9 cellular contexts compared by ENCODE assay signal in the genomic region with DNA sequence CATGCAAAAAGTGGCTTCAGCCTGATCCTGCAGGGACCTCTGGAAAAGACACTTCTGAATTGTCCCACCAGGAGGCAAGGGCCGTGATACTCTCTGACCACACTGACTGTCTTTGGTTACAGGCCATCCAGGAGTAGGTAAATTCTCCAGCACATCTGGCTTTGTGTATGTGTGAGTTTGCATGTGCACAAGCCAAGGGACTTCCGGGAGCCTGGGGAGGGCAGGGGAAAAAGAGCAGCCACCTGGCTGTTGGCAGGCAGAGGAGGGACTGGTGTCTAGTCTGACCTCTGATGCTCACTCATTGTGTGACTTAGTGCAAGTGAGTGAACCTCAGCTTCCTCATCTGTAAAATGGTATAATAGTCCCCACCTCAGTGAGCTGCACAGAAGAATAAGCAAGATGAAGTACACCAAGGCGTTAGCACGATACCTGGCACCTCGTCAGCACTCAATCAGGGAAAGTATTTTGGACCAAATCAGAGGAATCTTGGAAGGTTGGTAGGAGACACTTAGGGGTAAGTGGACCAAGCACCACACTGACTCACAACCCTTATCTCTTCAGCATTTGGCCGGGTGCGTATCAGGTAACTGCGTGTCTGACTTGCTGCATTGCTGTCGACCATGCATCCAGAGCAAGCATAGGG. TPM values are rescaled to one million over a fixed set of nuclear protein-coding genes. Genes with fewer than 3 reads are reported as not detected.
A peak's percentile ranks its signal among the peaks of the same experiment; 100 is the strongest.
DNase-seq lines count a peak whose midpoint lies in the region; ATAC-seq, FAIRE-seq and TF ChIP-seq lines count a peak whose summit lies in the region.
"Had no signal": no experiment of that assay in that cellular context is flagged by ENCODE, and none has a peak within 500 bp of the region (broad histone marks: within the 10 kb centered on the region; RNA-seq: fewer than 3 reads in every experiment).

No MANE protein-coding gene starts in this region.

- intact Hi-C loops in HepG2 (cut with micrococcal nuclease; ENCODE audit: unreplicated experiment) (no loop called here), right lobe of liver (cut with DNase I) (no loop called here)

- peak overlapping the region; percentile 51 to 92 (median 83) for H3K27ac Mint-ChIP-seq in IgD-negative memory B cell
- peak overlapping the region; percentile 63 for H3K27ac Mint-ChIP-seq in stimulated activated naive B cell treated with anti-CD40 and anti-IgM and Interleukin-4, amounts not matched to agents 10 μg/mL and 1 μg/mL and 100 μg/mL, for 72 hours

- no peaks in the 10 kb centered on the region for H3K36me3 Mint-ChIP-seq in IgD-negative memory B cell
- H3K36me3 Mint-ChIP-seq in stimulated activated naive B cell treated with anti-CD40 and anti-IgM and Interleukin-4, amounts not matched to agents 10 μg/mL and 1 μg/mL and 100 μg/mL, for 72 hours: peaks cover 33 to 38% of the 10 kb centered on the region in 2 donors

- peaks cover 63 to 86% (median 69%) of the 10 kb centered on the region in 3 donors for H3K4me1 Mint-ChIP-seq in IgD-negative memory B cell
- H3K4me1 Mint-ChIP-seq in stimulated activated naive B cell treated with anti-CD40 and anti-IgM and Interleukin-4, amounts not matched to agents 10 μg/mL and 1 μg/mL and 100 μg/mL, for 72 hours: peaks cover 48 to 79% of the 10 kb centered on the region in 2 donors

- no peak for FAIRE-seq in HepG2 (lab: Jason Lieb, UNC)

- no peak overlapping the region for H3K4me2 ChIP-seq in HepG2 (ENCODE audit: low read depth, low read length)

- POLR2A ChIA-PET in HepG2 (lab: Yijun Ruan, JAX): no interaction called here

- H3K27ac ChIP-seq in HepG2 (ENCODE audit: extremely low read length, insufficient read depth, low read length) (no peak overlapping the region), right lobe of liver (no peak overlapping the region), tibial nerve (no peak overlapping the region), gastroesophageal sphincter (no peak overlapping the region)

- TF ChIP-seq EP300 in HepG2 (IDR thresholded peaks at IDR 0.05; ENCODE audit: low read depth in 2 of 2, low read length in 2 of 2): no peak
- TF ChIP-seq EP300 in HepG2 (CRISPR knock-in tag; IDR thresholded peaks at IDR 0.05; ENCODE audit: borderline replicate concordance): no peak
- no peak for TF ChIP-seq EP300 in tibial nerve (IDR thresholded peaks at IDR 0.05)
- no peak for TF ChIP-seq EP300 in gastroesophageal sphincter (IDR thresholded peaks at IDR 0.05)

- H3K27me3 ChIP-seq in HepG2 (ENCODE audit: control insufficient read depth in 1 of 2, insufficient read depth in 2 of 2, low read length in 2 of 2) (peaks cover 1 to 10% of the 10 kb centered on the region in 2 experiments; a peak in 3 of 5 replicates), right lobe of liver (no peaks in the 10 kb centered on the region), tibial nerve (no peaks in the 10 kb centered on the region), HAP-1 (ENCODE audit: low read depth) (no peaks in the 10 kb centered on the region), gastroesophageal sphincter (no peaks in the 10 kb centered on the region)

- H3K79me2 ChIP-seq in HepG2 (ENCODE audit: insufficient read depth, low read length): no peaks in the 10 kb centered on the region

- no peaks in the 10 kb centered on the region for H3K36me3 ChIP-seq in HepG2 (replicated peaks in 1 of 2; ENCODE audit: control insufficient read depth in 1 of 2, insufficient read depth in 2 of 2, low read length in 2 of 2)
- H3K36me3 ChIP-seq in right lobe of liver: no peaks in the 10 kb centered on the region
- no peaks in the 10 kb centered on the region for H3K36me3 ChIP-seq in tibial nerve
- no peaks in the 10 kb centered on the region for H3K36me3 ChIP-seq in HAP-1 (replicated peaks)
- no peaks in the 10 kb centered on the region for H3K36me3 ChIP-seq in gastroesophageal sphincter

- H3K27me3 Mint-ChIP-seq in IgD-negative memory B cell: no peaks in the 10 kb centered on the region
- H3K27me3 Mint-ChIP-seq in stimulated activated naive B cell treated with anti-CD40 and anti-IgM and Interleukin-4, amounts not matched to agents 10 μg/mL and 1 μg/mL and 100 μg/mL, for 72 hours: no peaks in the 10 kb centered on the region

- no peaks in the 10 kb centered on the region for H3K9me3 ChIP-seq in HepG2 (ENCODE audit: low read length)
- no peaks in the 10 kb centered on the region for H3K9me3 ChIP-seq in right lobe of liver
- H3K9me3 ChIP-seq in tibial nerve: no peaks in the 10 kb centered on the region
- peaks cover 3% of the 10 kb centered on the region; the same call in 1 of the 2 replicates for H3K9me3 ChIP-seq in HAP-1
- no peaks in the 10 kb centered on the region for H3K9me3 ChIP-seq in gastroesophageal sphincter

- no peak overlapping the region for H3K4me3 ChIP-seq in HepG2 (replicated peaks in 1 of 3; ENCODE audit: insufficient read depth in 1 of 3, low read depth in 2 of 3, low read length in 3 of 3)
- no peak overlapping the region for H3K4me3 ChIP-seq in right lobe of liver
- no peak overlapping the region for H3K4me3 ChIP-seq in tibial nerve
- H3K4me3 ChIP-seq in HAP-1: no peak overlapping the region
- H3K4me3 ChIP-seq in gastroesophageal sphincter: no peak overlapping the region

- no peak for TF ChIP-seq RAD21 in HepG2 (CRISPR knock-in tag; IDR thresholded peaks at IDR 0.05)

- peak overlapping the region; percentile 13 to 88 (median 74) for H3K4me3 Mint-ChIP-seq in IgD-negative memory B cell
- peak overlapping the region in 1 of 2 donors; percentile 7 for H3K4me3 Mint-ChIP-seq in stimulated activated naive B cell treated with anti-CD40 and anti-IgM and Interleukin-4, amounts not matched to agents 10 μg/mL and 1 μg/mL and 100 μg/mL, for 72 hours

- 24% methylated on average over 5 of the region's 9 CpGs for WGBS in HepG2 (ENCODE audit: low lambda C conversion rate)
- WGBS in right lobe of liver (ENCODE audit: insufficient coverage, low coverage, low lambda C conversion rate, missing lambda C conversion rate): 95% methylated on average over 8 of the region's 9 CpGs
- 90 to 91% methylated on average over 9 of the region's 9 CpGs for WGBS in tibial nerve, 2 donors
- 86 to 87% methylated on average over 1 to 7 of the region's 9 CpGs for WGBS in gastroesophageal sphincter (ENCODE audit: low coverage in 1 of 2), 2 donors

- TF ChIP-seq CTCF in HepG2 (CRISPR knock-in tag; IDR thresholded peaks at IDR 0.05): no peak
- TF ChIP-seq CTCF in right lobe of liver (IDR thresholded peaks at IDR 0.05): no peak
- TF ChIP-seq CTCF in tibial nerve (IDR thresholded peaks at IDR 0.05): no peak
- TF ChIP-seq CTCF in gastroesophageal sphincter (IDR thresholded peaks at IDR 0.05): no peak

- TF ChIP-seq POLR2A in HepG2 (IDR thresholded peaks at IDR 0.05; ENCODE audit: insufficient read depth in 1 of 2, low read depth in 2 of 2, low read length in 2 of 2) (no peak), right lobe of liver (IDR thresholded peaks at IDR 0.05) (no peak), tibial nerve (IDR thresholded peaks at IDR 0.05) (no peak), gastroesophageal sphincter (IDR thresholded peaks at IDR 0.05) (no peak)

- no peaks in the 10 kb centered on the region for H3K4me1 ChIP-seq in HepG2 (ENCODE audit: insufficient read depth, low read length)
- H3K4me1 ChIP-seq in right lobe of liver: no peaks in the 10 kb centered on the region
- H3K4me1 ChIP-seq in tibial nerve: peaks cover 0 to 5% (median 2%) of the 10 kb centered on the region in 4 donors
- H3K4me1 ChIP-seq in HAP-1: peaks cover 36% of the 10 kb centered on the region
- no peaks in the 10 kb centered on the region for H3K4me1 ChIP-seq in gastroesophageal sphincter

- in situ Hi-C loops in HepG2 (cut with HindIII; ENCODE audit: extremely low pct_ligation_motif_present, low pct_unique_long_range_greater_than_20kb): no loop called here
- in situ Hi-C loops in HAP-1 (cut with MboI; ENCODE audit: low sequenced_read_pairs): no loop called here

- H3K9ac ChIP-seq in HepG2 (ENCODE audit: insufficient read depth, low read depth, low read length): no peak overlapping the region

- CTCF ChIA-PET in HepG2 (lab: Yijun Ruan, JAX; ENCODE audit: low intra/inter-chr PET ratio, low total read pairs): no interaction called here

- DNase-seq in HepG2 (ENCODE audit: low spot score): no peak
- DNase-seq in right lobe of liver: no peak
- no peak for DNase-seq in stimulated activated naive B cell treated with anti-CD40 and anti-IgM and Interleukin-4, amounts not matched to agents 10 μg/mL and 1 μg/mL and 100 μg/mL, for 72 hours
- DNase-seq in tibial nerve (ENCODE audit: low spot score in 2 of 2): no peak
- no peak for DNase-seq in HAP-1 (ENCODE audit: low spot score in 2 of 2)

- H3K9me3 Mint-ChIP-seq in IgD-negative memory B cell: no peaks in the 10 kb centered on the region
- no peaks in the 10 kb centered on the region for H3K9me3 Mint-ChIP-seq in stimulated activated naive B cell treated with anti-CD40 and anti-IgM and Interleukin-4, amounts not matched to agents 10 μg/mL and 1 μg/mL and 100 μg/mL, for 72 hours

- H4K20me1 ChIP-seq in HepG2 (ENCODE audit: insufficient read depth, low read length): no peaks in the 10 kb centered on the region

- BruUV-seq in HepG2 (replicated peaks; lab: Mats Ljungman, UMichigan): no TSS peak

- ATAC-seq in HepG2: peak; percentile 61
- ATAC-seq in right lobe of liver: no peak
- ATAC-seq in HG02623 (IDR thresholded peaks at IDR 0.05; ENCODE audit: unreplicated experiment): peak; percentile 67
- peak; percentile 61 to 70 for ATAC-seq in stimulated activated naive B cell treated with anti-CD40 and anti-IgM and Interleukin-4, amounts not matched to agents 10 μg/mL and 1 μg/mL and 100 μg/mL, for 72 hours (replicated peaks)
- no peak for ATAC-seq in gastroesophageal sphincter

- H2AFZ ChIP-seq in HepG2 (ENCODE audit: low read length): no peak overlapping the region

RNA-seq across cellular contexts. Expression of a gene that starts 19.1 kb away (rescaled TPM):
- total RNA-seq in HepG2 (2016; rRNA removed; fragmentation: Illumina TruSeq; extraction: Trizol) (not detected in 2 replicates), right lobe of liver (1 to 10 TPM in 4 of 6 experiments, under 1 TPM in 2; 0.59 to 2.7 (median 1.6) TPM), tibial nerve (1 to 10 TPM; 2.1 to 4.5 (median 3.0) TPM), gastroesophageal sphincter (1 to 10 TPM in 2 of 4 donors, under 1 TPM in 2; 0.62 to 1.9 (median 1.0) TPM)
- total RNA-seq in HepG2 (2016; cell fraction: cytosol; rRNA removed; fragmentation: Illumina TruSeq; extraction: Trizol; ENCODE audit: low read depth): not detected in 2 replicates
- total RNA-seq in HepG2 (2016; cell fraction: insoluble cytoplasmic fraction; rRNA removed; fragmentation: Illumina TruSeq; extraction: Trizol): not detected in 2 replicates
- total RNA-seq in HepG2 (2016; cell fraction: membrane; rRNA removed; fragmentation: Illumina TruSeq; extraction: Trizol): not detected in 2 replicates
- not detected in 2 replicates for total RNA-seq in HepG2 (2016; cell fraction: nucleus; rRNA removed; fragmentation: Illumina TruSeq; extraction: Trizol)
- polyA plus RNA-seq in HepG2 (2011; rRNA removed) (not detected in 2 replicates), IgD-negative memory B cell (31.3 TPM)
- 0.03 TPM in 1 of 2 replicates, not detected in the other for polyA plus RNA-seq in HepG2 (2011; cell fraction: cytosol; rRNA removed)
- polyA plus RNA-seq in HepG2 (2011; cell fraction: nucleus; rRNA removed): 0.05 TPM in 1 of 2 replicates, not detected in the other
- polyA plus RNA-seq in HepG2 (2012): 0.04 and 0.07 TPM in 2 replicates
- not detected in 2 replicates for polyA plus RNA-seq in HepG2 (2016; cell fraction: cytosol; fragmentation: Illumina TruSeq; extraction: Trizol; ENCODE audit: low read depth)
- polyA plus RNA-seq in HepG2 (2016; cell fraction: insoluble cytoplasmic fraction; fragmentation: Illumina TruSeq; extraction: Trizol; ENCODE audit: low read depth): not detected in 2 replicates
- polyA plus RNA-seq in HepG2 (2016; cell fraction: membrane; fragmentation: Illumina TruSeq; extraction: Trizol; ENCODE audit: low read depth): not detected in 2 replicates
- not detected in 2 replicates for polyA plus RNA-seq in HepG2 (2016; cell fraction: nucleus; fragmentation: Illumina TruSeq; extraction: Trizol; ENCODE audit: insufficient read depth, low read depth)
- 0.33 TPM in 1 of 2 replicates, not detected in the other for polyA minus RNA-seq in HepG2 (2011; rRNA and poly(A)+ RNA removed; ENCODE audit: low replicate concordance)
- polyA minus RNA-seq in HepG2 (2011; cell fraction: cytosol; rRNA and poly(A)+ RNA removed): not detected in 2 replicates
- polyA minus RNA-seq in HepG2 (2011; cell fraction: nucleus; rRNA and poly(A)+ RNA removed): not detected in 2 replicates
- polyA plus RNA-seq: AG04450 had no signal

Comparison
In these comparisons a context has a peak if more than half of its experiments do, and no peak if none do; other contexts are left out.
1. ATAC-seq: peak in HepG2 (single experiment), HG02623 (single experiment) and stimulated activated naive B cell treated with anti-CD40 and anti-IgM and Interleukin-4, amounts not matched to agents 10 μg/mL and 1 μg/mL and 100 μg/mL, for 72 hours (2 of 2); none in right lobe of liver (0 of 4) and gastroesophageal sphincter (single experiment).